Comparison of ENCODE assay signal across 1 cellular context in genomic region chr19:19606686-19607085, GRCh38. TPM values are rescaled to one million over a fixed set of nuclear protein-coding genes. Genes with fewer than 3 reads are reported as not detected.
"Had no signal": no experiment of that assay in that cellular context is flagged by ENCODE, and none has a peak within 500 bp of the region (broad histone marks: within the 10 kb centered on the region; RNA-seq: fewer than 3 reads in every experiment).

No MANE protein-coding gene starts in this region.

RNA-seq across cellular contexts. Expression of gene PBX4, which starts 11.8 kb away (rescaled TPM):
- total RNA-seq: endothelial cell of umbilical vein had no signal
- polyA plus RNA-seq: endothelial cell of umbilical vein had no signal
